ENCODE assay signal across 8 cellular contexts in genomic region chrX:101347859-101348451, GRCh38. TPM values are rescaled to one million over a fixed set of nuclear protein-coding genes. Genes with fewer than 3 reads are reported as not detected.
DNase-seq lines count a peak whose midpoint lies in the region; ATAC-seq and TF ChIP-seq lines count a peak whose summit lies in the region.

No MANE protein-coding gene starts in this region.

- no peaks in the 10 kb centered on the region for H3K4me1 Mint-ChIP-seq in glutamatergic neuron (ENCODE audit: low read depth, unreplicated experiment)

- H3K36me3 Mint-ChIP-seq in glutamatergic neuron (ENCODE audit: unreplicated experiment), result no peaks in the 10 kb centered on the region

- no peak overlapping the region for H3K14ac ChIP-seq in trophoblast cell (ENCODE audit: low read length)

- peaks cover 5% of the 10 kb centered on the region for H3K79me1 ChIP-seq in trophoblast cell (ENCODE audit: low read length)

- H3K4me2 ChIP-seq in trophoblast cell (ENCODE audit: low read length), result peak overlapping the region; percentile 76

- TF ChIP-seq POLR2A in GM18505 (IDR thresholded peaks at IDR 0.05; ENCODE audit: borderline replicate concordance, extremely low read depth, insufficient read depth, insufficient read length), result no peak

- peaks cover 0 to 1% of the 10 kb centered on the region in 2 experiments for H3K36me3 ChIP-seq in trophoblast cell (ENCODE audit: control insufficient read depth in 1 of 2, insufficient read depth in 2 of 2, low read length in 2 of 2)

- in situ Hi-C loops in GM13976 (cut with MboI; ENCODE audit: low sequenced_read_pairs, unreplicated experiment), result no loop called here

- no peak overlapping the region for H4K91ac ChIP-seq in trophoblast cell (ENCODE audit: low read depth, low read length)

- H3K27me3 ChIP-seq in trophoblast cell (ENCODE audit: insufficient read depth, low read length), result no peaks in the 10 kb centered on the region

- no CpG with 5 or more reads among the region's 14 CpGs for WGBS in trophoblast cell (ENCODE audit: extremely low coverage, insufficient coverage, insufficient read length)

- H4K8ac ChIP-seq in trophoblast cell (ENCODE audit: low read depth, low read length), result peak overlapping the region; percentile 71

- H3K9ac ChIP-seq in trophoblast cell (ENCODE audit: low read length), result peak overlapping the region; percentile 84

- H3K18ac ChIP-seq in trophoblast cell (ENCODE audit: low read length), result no peak overlapping the region

- no peaks in the 10 kb centered on the region for H3K27me3 Mint-ChIP-seq in glutamatergic neuron (ENCODE audit: unreplicated experiment)

- H3K4me1 ChIP-seq in trophoblast cell (ENCODE audit: control insufficient read depth in 1 of 2, insufficient read depth in 2 of 2, low read length in 2 of 2), result no peaks in the 10 kb centered on the region

- TF ChIP-seq CTCF in VCaP (conservative IDR thresholded peaks at IDR 0.05), result no peak
- no peak for TF ChIP-seq CTCF in glutamatergic neuron (IDR thresholded peaks at IDR 0.05; ENCODE audit: partially characterized antibody, unreplicated experiment)
- no peak for TF ChIP-seq CTCF in GM13976 (IDR thresholded peaks at IDR 0.05; ENCODE audit: borderline replicate concordance, control extremely low read depth, extremely low read depth, insufficient read depth, missing control alignments)

- ATAC-seq in GM18505 (IDR thresholded peaks at IDR 0.05; ENCODE audit: unreplicated experiment) (peak; percentile 7), HG02885 (IDR thresholded peaks at IDR 0.05; ENCODE audit: poor library complexity, unreplicated experiment) (peak; percentile 4)

- peak overlapping the region; percentile 54 for H3K27ac ChIP-seq in VCaP
- no peak overlapping the region for H3K27ac ChIP-seq in trophoblast cell (ENCODE audit: low read depth, low read length)

- H2AK5ac ChIP-seq in trophoblast cell (ENCODE audit: low read length), result no peak overlapping the region

- no peak overlapping the region for H2BK5ac ChIP-seq in trophoblast cell (ENCODE audit: low read depth, low read length, poor library complexity)

- peak overlapping the region; percentile 45 for H2AFZ ChIP-seq in trophoblast cell (ENCODE audit: insufficient read depth, low read length, poor library complexity)

- H4K12ac ChIP-seq in trophoblast cell (ENCODE audit: low read depth, low read length), result no peak overlapping the region

- no peaks in the 10 kb centered on the region for H3K9me3 Mint-ChIP-seq in glutamatergic neuron (ENCODE audit: unreplicated experiment)

- peak overlapping the region; percentile 83 for H3K4me3 Mint-ChIP-seq in glutamatergic neuron (ENCODE audit: unreplicated experiment)

- H2BK120ac ChIP-seq in trophoblast cell (ENCODE audit: insufficient read depth, low read length, poor library complexity), result no peak overlapping the region

- no peak for DNase-seq in glutamatergic neuron
- peak in 1 of 2 donors; percentile 31 for DNase-seq in trophoblast cell
- no peak for DNase-seq in GOT3 (lab: John Stamatoyannopoulos, UW)
- DNase-seq in GM13976 (ENCODE audit: low spot score), result no peak
- DNase-seq in stimulated activated naive CD4-positive, alpha-beta T cell treated with Interleukin-2 at 50 U/mL for 16 hours (lab: John Stamatoyannopoulos, UW), result no peak

- peaks cover 4% of the 10 kb centered on the region for H3K79me2 ChIP-seq in trophoblast cell (ENCODE audit: control insufficient read depth, insufficient read depth, low read length, poor library complexity)

- H2BK12ac ChIP-seq in trophoblast cell (ENCODE audit: low read length), result no peak overlapping the region

- peak overlapping the region; percentile 17 for H3K27ac Mint-ChIP-seq in glutamatergic neuron (ENCODE audit: unreplicated experiment)

- no peak overlapping the region for H3K23ac ChIP-seq in trophoblast cell (ENCODE audit: low read length)

- no peaks in the 10 kb centered on the region for H3K9me3 ChIP-seq in trophoblast cell (ENCODE audit: insufficient read depth, low read depth, low read length)

- peak overlapping the region; percentile 97 for H3K4me3 ChIP-seq in trophoblast cell (ENCODE audit: low read depth, low read length)

- peak overlapping the region; percentile 89 for H3K4ac ChIP-seq in trophoblast cell (ENCODE audit: low read depth, low read length)

RNA-seq across cellular contexts. Expression of gene TIMM8A, which starts 0.6 kb away (rescaled TPM):
- 13.0 TPM for total RNA-seq in glutamatergic neuron (ENCODE audit: unreplicated experiment)
- 24.5 and 27.5 TPM in 2 replicates for polyA plus RNA-seq in trophoblast cell (2013)

RNA-seq across cellular contexts. Expression of gene BTK, which starts 38.0 kb away (rescaled TPM):
- total RNA-seq in glutamatergic neuron (ENCODE audit: unreplicated experiment), result 1.1 TPM
- polyA plus RNA-seq in trophoblast cell (2013), result 6.4 and 7.8 TPM in 2 replicates

RNA-seq across cellular contexts. Expression of gene RPL36A, which starts 42.9 kb away (rescaled TPM):
- 147 TPM for total RNA-seq in glutamatergic neuron (ENCODE audit: unreplicated experiment)
- polyA plus RNA-seq in trophoblast cell (2013), result 2,211 and 2,301 TPM in 2 replicates

RNA-seq across cellular contexts. Expression of gene TAF7L, which starts 56.8 kb away (rescaled TPM):
- total RNA-seq in glutamatergic neuron (ENCODE audit: unreplicated experiment), result 0.25 TPM
- polyA plus RNA-seq in trophoblast cell (2013), result 0.33 and 0.42 TPM in 2 replicates

RNA-seq across cellular contexts. Expression of gene GLA, which starts 59.8 kb away (rescaled TPM):
- total RNA-seq in glutamatergic neuron (ENCODE audit: unreplicated experiment), result 29.4 TPM
- polyA plus RNA-seq in trophoblast cell (2013), result 121 and 137 TPM in 2 replicates
